Comparison of ENCODE assay signal across 22 cellular contexts in genomic region chr20:53961527-53961926, GRCh38.
"Had no signal": no experiment of that assay in that cellular context is flagged by ENCODE, and none has a peak within 500 bp of the region (broad histone marks: within the 10 kb centered on the region; RNA-seq: fewer than 3 reads in every experiment).

No MANE protein-coding gene starts in this region.

- H3K9me3 ChIP-seq: body of pancreas, esophagus squamous epithelium, heart left ventricle, transverse colon had no signal

- H3K4me3 Mint-ChIP-seq: activated CD4-positive, alpha-beta memory T cell treated with anti-CD3 and anti-CD28 coated beads for 36 hours; activated CD4-positive, alpha-beta T cell treated with anti-CD3 and anti-CD28 coated beads for 36 hours; activated naive CD4-positive, alpha-beta T cell treated with anti-CD3 and anti-CD28 coated beads for 36 hours; activated naive CD8-positive, alpha-beta T cell treated with anti-CD3 and anti-CD28 coated beads, Interleukin-2, amount 10 ng/mL, durations not matched to agents 7 days and 5 days; activated T-cell treated with anti-CD3 and anti-CD28 coated beads, Interleukin-2, amount 50 U/mL, for 72 hours; dendritic cell treated with granulocyte-macrophage colony-stimulating factor and Interleukin-4, amounts not matched to agents 40 ng/mL and 50 ng/mL, for 4 days; memory B cell; stimulated activated naive B cell treated with anti-CD40 and anti-IgM and Interleukin-4, amounts not matched to agents 10 μg/mL and 1 μg/mL and 100 μg/mL, for 72 hours had no signal

- H3K36me3 Mint-ChIP-seq: activated CD4-positive, alpha-beta memory T cell treated with anti-CD3 and anti-CD28 coated beads for 36 hours; stimulated activated naive B cell treated with anti-CD40 and anti-IgM and Interleukin-4, amounts not matched to agents 10 μg/mL and 1 μg/mL and 100 μg/mL, for 72 hours had no signal

- H3K27ac ChIP-seq: body of pancreas, esophagus squamous epithelium, heart left ventricle, parathyroid adenoma, transverse colon had no signal

- ATAC-seq: activated CD4-positive, alpha-beta T cell treated with anti-CD3 and anti-CD28 coated beads for 36 hours; activated T-cell treated with anti-CD3 and anti-CD28 coated beads, Interleukin-2, amount 50 U/mL, for 72 hours; body of pancreas; heart left ventricle; left cardiac atrium; stimulated activated naive B cell treated with anti-CD40 and anti-IgM and Interleukin-4, amounts not matched to agents 10 μg/mL and 1 μg/mL and 100 μg/mL, for 72 hours had no signal

- H3K9me3 Mint-ChIP-seq: activated CD4-positive, alpha-beta memory T cell treated with anti-CD3 and anti-CD28 coated beads for 36 hours; activated naive CD4-positive, alpha-beta T cell treated with anti-CD3 and anti-CD28 coated beads for 36 hours; activated naive CD8-positive, alpha-beta T cell treated with anti-CD3 and anti-CD28 coated beads, Interleukin-2, amount 10 ng/mL, durations not matched to agents 7 days and 5 days; activated T-cell treated with anti-CD3 and anti-CD28 coated beads, Interleukin-2, amount 50 U/mL, for 72 hours; dendritic cell treated with granulocyte-macrophage colony-stimulating factor and Interleukin-4, amounts not matched to agents 40 ng/mL and 50 ng/mL, for 4 days; stimulated activated naive B cell treated with anti-CD40 and anti-IgM and Interleukin-4, amounts not matched to agents 10 μg/mL and 1 μg/mL and 100 μg/mL, for 72 hours had no signal

- DNase-seq: activated CD4-positive, alpha-beta memory T cell treated with anti-CD3 and anti-CD28 coated beads for 36 hours; activated CD4-positive, alpha-beta T cell treated with anti-CD3 and anti-CD28 coated beads for 36 hours; activated effector memory CD4-positive, alpha-beta T cell treated with Interleukin-2 at 50 U/mL for 16 hours; activated naive CD4-positive, alpha-beta T cell treated with anti-CD3 and anti-CD28 coated beads for 36 hours; activated naive CD8-positive, alpha-beta T cell treated with anti-CD3 and anti-CD28 coated beads, Interleukin-2, amount 10 ng/mL, durations not matched to agents 7 days and 5 days; activated T-cell treated with anti-CD3 and anti-CD28 coated beads, Interleukin-2, amount 50 U/mL, for 72 hours; amniotic stem cell; body of pancreas; effector CD8-positive, alpha-beta T cell; esophagus squamous epithelium; heart left ventricle; islet precursor cell; left cardiac atrium; nucleus accumbens; stimulated activated CD4-positive, alpha-beta T cell treated with anti-CD3 and anti-CD28 coated beads, Interleukin-2, amount 100 ng/mL, for 48 hours; stimulated activated CD8-positive, alpha-beta memory T cell treated with anti-CD3 and anti-CD28 coated beads, Interleukin-4, amount 100 ng/mL, for 48 hours; stimulated activated naive B cell treated with anti-CD40 and anti-IgM and Interleukin-4, amounts not matched to agents 10 μg/mL and 1 μg/mL and 100 μg/mL, for 72 hours; T-helper 9 cell; transverse colon had no signal

- H3K27me3 ChIP-seq: body of pancreas, heart left ventricle, transverse colon had no signal

- H3K4me3 ChIP-seq: body of pancreas, esophagus squamous epithelium, heart left ventricle, transverse colon had no signal

- H3K4me1 ChIP-seq: body of pancreas, esophagus squamous epithelium, parathyroid adenoma, transverse colon had no signal

- H3K27ac Mint-ChIP-seq: activated CD4-positive, alpha-beta memory T cell treated with anti-CD3 and anti-CD28 coated beads for 36 hours; activated CD4-positive, alpha-beta T cell treated with anti-CD3 and anti-CD28 coated beads for 36 hours; activated naive CD4-positive, alpha-beta T cell treated with anti-CD3 and anti-CD28 coated beads for 36 hours; activated naive CD8-positive, alpha-beta T cell treated with anti-CD3 and anti-CD28 coated beads, Interleukin-2, amount 10 ng/mL, durations not matched to agents 7 days and 5 days; activated T-cell treated with anti-CD3 and anti-CD28 coated beads, Interleukin-2, amount 50 U/mL, for 72 hours; dendritic cell treated with granulocyte-macrophage colony-stimulating factor and Interleukin-4, amounts not matched to agents 40 ng/mL and 50 ng/mL, for 4 days; memory B cell; stimulated activated naive B cell treated with anti-CD40 and anti-IgM and Interleukin-4, amounts not matched to agents 10 μg/mL and 1 μg/mL and 100 μg/mL, for 72 hours had no signal

- H3K9ac ChIP-seq: parathyroid adenoma had no signal

- H3K36me3 ChIP-seq: esophagus squamous epithelium, heart left ventricle, transverse colon had no signal
